8 cellular contexts compared by ENCODE assay signal in genomic region chr11:74949748-74950127, GRCh38. TPM values are rescaled to one million over a fixed set of nuclear protein-coding genes. Genes with fewer than 3 reads are reported as not detected.
A peak's percentile ranks its signal among the peaks of the same experiment; 100 is the strongest.
DNase-seq lines count a peak whose midpoint lies in the region; ATAC-seq, FAIRE-seq and TF ChIP-seq lines count a peak whose summit lies in the region.

No MANE protein-coding gene starts in this region.

- H3K4me1 ChIP-seq in RWPE2 (ENCODE audit: insufficient read depth, poor library complexity, severe bottlenecking), result peaks cover 4% of the 10 kb centered on the region

- TF ChIP-seq CTCF in RWPE2 (IDR thresholded peaks at IDR 0.05; ENCODE audit: poor library complexity, severe bottlenecking) (no peak), fibroblast of mammary gland (conservative IDR thresholded peaks at IDR 0.05; ENCODE audit: control insufficient read depth, insufficient read depth, low read depth, low read length) (no peak)

- H3K27ac ChIP-seq in RWPE2 (ENCODE audit: poor library complexity, severe bottlenecking), result peak overlapping the region; percentile 55

- H3K36me3 ChIP-seq in RWPE2 (ENCODE audit: low read depth), result peaks cover 42% of the 10 kb centered on the region

- H3K9me3 ChIP-seq in RWPE2 (ENCODE audit: severe bottlenecking), result no peaks in the 10 kb centered on the region

- DNase-seq in GM12892 (ENCODE audit: insufficient read length) (no peak), RWPE2 (ENCODE audit: low spot score) (no peak), fibroblast of mammary gland (ENCODE audit: low read depth) (peak; percentile 14), pons (ENCODE audit: low spot score) (peak; percentile 8), NCI-H82 (lab: John Stamatoyannopoulos, UW) (no peak), NK-92 (lab: John Stamatoyannopoulos, UW; ENCODE audit: unreplicated experiment) (no peak)

- peak; percentile 58 for FAIRE-seq in GM12892 (lab: Jason Lieb, UNC)

- no peaks in the 10 kb centered on the region for H3K27me3 ChIP-seq in RWPE2 (ENCODE audit: insufficient read depth, poor library complexity, severe bottlenecking)

- TF ChIP-seq POLR2A in GM12892 (IDR thresholded peaks at IDR 0.05; ENCODE audit: low read depth, low read length), result no peak

- H3K4me3 ChIP-seq in RWPE2 (ENCODE audit: severe bottlenecking), result peak overlapping the region; percentile 85
- peak overlapping the region; percentile 87 for H3K4me3 ChIP-seq in fibroblast of mammary gland (ENCODE audit: control insufficient read depth, low read depth, low read length)

- ATAC-seq in RWPE2 (ENCODE audit: low read depth), result no peak
- ATAC-seq in GM21381 (IDR thresholded peaks at IDR 0.05; ENCODE audit: unreplicated experiment), result no peak
- ATAC-seq in HG03039 (IDR thresholded peaks at IDR 0.05; ENCODE audit: unreplicated experiment), result no peak

RNA-seq across cellular contexts. Expression of gene SPCS2, which starts 0.7 kb away (rescaled TPM):
- polyA plus RNA-seq in GM12892 (2012; ENCODE audit: missing spikeins), result 129 TPM

RNA-seq across cellular contexts. Expression of gene XRRA1, which starts 0.8 kb away (rescaled TPM):
- 4.6 TPM for polyA plus RNA-seq in GM12892 (2012; ENCODE audit: missing spikeins)

RNA-seq across cellular contexts. Expression of gene NEU3, which starts 39.0 kb away (rescaled TPM):
- polyA plus RNA-seq in GM12892 (2012; ENCODE audit: missing spikeins), result 8.6 TPM

Comparison
In these comparisons a context has a peak if more than half of its experiments do, and no peak if none do; other contexts are left out.
1. DNase-seq: peak in fibroblast of mammary gland (single experiment) and pons (single experiment); none in GM12892 (single experiment), RWPE2 (single experiment), NCI-H82 (single experiment) and NK-92 (single experiment).